ENCODE assay signal across 14 cellular contexts in genomic region chr7:140541176-140541512, GRCh38.
A peak's percentile ranks its signal among the peaks of the same experiment; 100 is the strongest.
DNase-seq lines count a peak whose midpoint lies in the region; ATAC-seq and TF ChIP-seq lines count a peak whose summit lies in the region.
"Had no signal": no experiment of that assay in that cellular context is flagged by ENCODE, and none has a peak within 500 bp of the region (broad histone marks: within the 10 kb centered on the region; RNA-seq: fewer than 3 reads in every experiment).

No MANE protein-coding gene starts in this region.

- peak overlapping the region; percentile 75 for H3K9ac ChIP-seq in PC-3 (ENCODE audit: low read length)

- H3K27me3 ChIP-seq in PC-3 (ENCODE audit: low read length) (no peaks in the 10 kb centered on the region), tibial nerve (no peaks in the 10 kb centered on the region)

- DNase-seq in PC-3 (no peak), coronary artery (ENCODE audit: low spot score) (no peak), mesothelial cell of epicardium (ENCODE audit: low spot score in 2 of 2, unreplicated experiment in 2 of 2) (no peak), tibial nerve (ENCODE audit: low spot score in 2 of 2) (no peak), SW480 (ENCODE audit: low spot score) (no peak), SW 1271 (lab: John Stamatoyannopoulos, UW) (no peak), AG08395 (ENCODE audit: low spot score) (no peak)
- DNase-seq in stimulated activated CD8-positive, alpha-beta memory T cell treated with anti-CD3 and anti-CD28 coated beads, Interleukin-4, amount 100 ng/mL, for 48 hours = no peak
- DNase-seq: activated CD4-positive, alpha-beta T cell treated with anti-CD3 and anti-CD28 coated beads, Interleukin-2, amount 50 U/mL, for 4 hours; kidney; stimulated activated CD4-positive, alpha-beta T cell treated with anti-CD3 and anti-CD28 coated beads, Interleukin-2, amount 100 ng/mL, for 48 hours had no signal

- no peak for TF ChIP-seq POLR2A in tibial nerve (IDR thresholded peaks at IDR 0.05)

- no peaks in the 10 kb centered on the region for H3K27me3 Mint-ChIP-seq in mesothelial cell of epicardium (ENCODE audit: low read depth)

- H3K36me3 ChIP-seq in PC-3 (ENCODE audit: low read depth, low read length) (no peaks in the 10 kb centered on the region), tibial nerve (peaks cover 0 to 41% (median 0%) of the 10 kb centered on the region in 3 donors)

- CTCF ChIA-PET in PC-3 (lab: Charles Lee) = no interaction called here

- H3K27ac ChIP-seq in PC-3 (ENCODE audit: low read length) (peak overlapping the region; percentile 96), coronary artery (peak overlapping the region in 1 of 2 donors; percentile 73), tibial nerve (peak overlapping the region; percentile 37 to 87 (median 62))

- H3K4me3 ChIP-seq in PC-3 (ENCODE audit: low read length) (peak overlapping the region; percentile 64; the same call in 1 of the 2 replicates), coronary artery (peak overlapping the region; percentile 31), tibial nerve (no peak overlapping the region)

- BruUV-seq in PC-3 (replicated peaks; lab: Mats Ljungman, UMichigan) = no TSS peak

- WGBS in tibial nerve, 2 donors = 64 to 71% methylated on average over 4 of the region's 4 CpGs

- peaks cover 46% of the 10 kb centered on the region for H3K4me1 Mint-ChIP-seq in mesothelial cell of epicardium

- TF ChIP-seq CTCF in PC-3 (conservative IDR thresholded peaks at IDR 0.05; ENCODE audit: low read depth, low read length) (no peak), coronary artery (IDR thresholded peaks at IDR 0.05) (no peak), mesothelial cell of epicardium (IDR thresholded peaks at IDR 0.05; ENCODE audit: unreplicated experiment) (no peak), tibial nerve (IDR thresholded peaks at IDR 0.05) (no peak)

- H3K79me2 ChIP-seq in PC-3 (ENCODE audit: low read length) = no peaks in the 10 kb centered on the region

- H3K9me3 Mint-ChIP-seq in mesothelial cell of epicardium = no peaks in the 10 kb centered on the region
- H3K9me3 Mint-ChIP-seq: activated T-helper 2 cell treated with anti-CD3 and anti-CD28 coated beads, Interferon-gamma antibody, Interleukin-2, Interleukin-4, amounts not matched to agents 10 μg/mL and 5 μg/mL and 100 μg/mL, durations not matched to agents 14 hours and 24 hours and 36 hours; stimulated activated naive CD8-positive, alpha-beta T cell treated with anti-CD3 and anti-CD28 coated beads, Interleukin-15, Interleukin-2, amounts not matched to agents 100 ng/mL and 50 ng/mL, for 24 hours; T-helper 1 cell treated with Interleukin-12 subunit alpha and Interleukin-12 subunit beta and Interleukin-4 antibody, amounts not matched to agents 30 μg/mL and 1 μg/mL, for 36 hours had no signal

- no peaks in the 10 kb centered on the region for H3K9me2 ChIP-seq in PC-3 (replicated peaks; ENCODE audit: low read length)

- no peak for TF ChIP-seq EP300 in tibial nerve (IDR thresholded peaks at IDR 0.05)

- H4K20me1 ChIP-seq in PC-3 (ENCODE audit: low read length) = no peaks in the 10 kb centered on the region

- H3K4me1 ChIP-seq in PC-3 (ENCODE audit: insufficient read depth, low read length) = peaks cover 23% of the 10 kb centered on the region
- H3K4me1 ChIP-seq in tibial nerve = peaks cover 0 to 17% (median 8%) of the 10 kb centered on the region in 4 donors

- no peak overlapping the region for H2AFZ ChIP-seq in PC-3 (ENCODE audit: low read length)

- POLR2A ChIA-PET in PC-3 (lab: Charles Lee; ENCODE audit: unreplicated experiment) = interaction anchor here (0.5 kb wide), 1 partner anchor 100 kb away, joined by 4 read pairs; the partner anchor contains the start of gene DENND2A

- intact Hi-C loops in PC-3 (cut with micrococcal nuclease) = no loop called here

- peak overlapping the region; percentile 52 for H3K4me3 Mint-ChIP-seq in mesothelial cell of epicardium
- H3K4me3 Mint-ChIP-seq: stimulated activated naive CD8-positive, alpha-beta T cell treated with anti-CD3 and anti-CD28 coated beads, Interleukin-15, Interleukin-2, amounts not matched to agents 100 ng/mL and 50 ng/mL, for 24 hours; T-helper 1 cell treated with Interleukin-12 subunit alpha and Interleukin-12 subunit beta and Interleukin-4 antibody, amounts not matched to agents 30 μg/mL and 1 μg/mL, for 36 hours had no signal

- ATAC-seq in PC-3 = peak; percentile 2; the same call in 1 of the 2 replicates

- peak overlapping the region; percentile 97 for H3K27ac Mint-ChIP-seq in mesothelial cell of epicardium
- H3K27ac Mint-ChIP-seq: activated T-helper 2 cell treated with anti-CD3 and anti-CD28 coated beads, Interferon-gamma antibody, Interleukin-2, Interleukin-4, amounts not matched to agents 10 μg/mL and 5 μg/mL and 100 μg/mL, durations not matched to agents 14 hours and 24 hours and 36 hours; stimulated activated naive CD8-positive, alpha-beta T cell treated with anti-CD3 and anti-CD28 coated beads, Interleukin-15, Interleukin-2, amounts not matched to agents 100 ng/mL and 50 ng/mL, for 24 hours; T-helper 1 cell treated with Interleukin-12 subunit alpha and Interleukin-12 subunit beta and Interleukin-4 antibody, amounts not matched to agents 30 μg/mL and 1 μg/mL, for 36 hours had no signal

- H3F3A ChIP-seq in PC-3 (ENCODE audit: low read length, unreplicated experiment) = no peaks in the 10 kb centered on the region

- H3K36me3 Mint-ChIP-seq in mesothelial cell of epicardium = peaks cover 10% of the 10 kb centered on the region

- H3K9me3 ChIP-seq in PC-3 (ENCODE audit: low read length) = no peaks in the 10 kb centered on the region
- H3K9me3 ChIP-seq in tibial nerve = no peaks in the 10 kb centered on the region

- peak overlapping the region; percentile 92 for H3K4me2 ChIP-seq in PC-3 (ENCODE audit: low read length)

Comparison
In these comparisons a context has a peak if more than half of its experiments do, and no peak if none do; other contexts are left out.
1. H3K4me3 ChIP-seq: peak in PC-3 (single experiment) and coronary artery (single experiment); none in tibial nerve (0 of 4).